ENCODE assay signal across 8 cellular contexts in the genomic region with DNA sequence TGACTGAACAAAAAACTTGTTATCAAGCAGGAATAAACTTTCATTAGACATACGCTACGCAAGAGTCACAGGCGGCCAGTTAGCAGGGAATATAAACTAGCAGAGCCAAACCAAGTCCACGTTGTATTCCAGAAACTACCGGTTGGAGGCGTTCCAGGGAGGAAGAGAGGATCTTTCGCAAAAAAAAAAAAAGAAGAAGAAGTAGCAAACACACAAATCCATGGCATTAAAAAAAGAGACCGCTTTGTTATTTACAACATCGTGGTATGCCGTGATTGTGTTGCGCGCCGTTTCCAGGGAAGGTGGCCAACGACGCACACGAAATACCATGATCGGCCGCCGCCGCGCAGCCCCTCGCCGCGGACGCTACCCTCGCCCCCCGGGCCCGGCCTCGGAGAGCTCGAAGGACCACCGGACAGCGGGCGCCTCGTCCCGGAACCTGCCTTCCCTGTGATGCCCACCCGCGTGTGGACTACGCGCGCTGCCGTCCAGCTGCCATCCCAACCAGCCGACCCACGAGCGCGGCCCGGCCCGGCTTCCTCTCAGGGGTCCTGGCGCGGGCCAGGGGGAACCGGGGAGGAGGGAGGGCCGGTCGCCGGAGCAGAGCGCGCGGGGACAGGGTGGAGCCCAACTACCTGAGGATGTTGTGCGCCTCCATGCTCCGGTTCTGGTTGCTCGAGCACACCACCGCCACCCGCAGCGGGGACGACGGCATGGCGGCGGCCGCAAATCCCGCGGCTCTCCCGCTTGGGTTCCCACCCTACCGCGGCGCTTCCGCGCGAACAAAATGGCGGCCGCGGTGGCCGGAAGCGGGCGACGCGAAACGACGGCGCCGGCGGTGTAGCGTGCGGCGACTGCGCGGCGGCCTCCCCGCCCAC. TPM values are rescaled to one million over a fixed set of nuclear protein-coding genes. Genes with fewer than 3 reads are reported as not detected.
DNase-seq lines count a peak whose midpoint lies in the region; ATAC-seq and TF ChIP-seq lines count a peak whose summit lies in the region.

No MANE protein-coding gene starts in this region.

- DNase-seq in AG08395 (ENCODE audit: low spot score) (peak; percentile 82), NCI-H2081 treated with DMSO at 0.1 percent for 48 hours (lab: John Stamatoyannopoulos, UW) (peak; percentile 15), dermis microvascular lymphatic vessel endothelial cell (ENCODE audit: low read depth in 2 of 2) (peak; percentile 44 to 72), lower lobe of right lung (peak; percentile 72)
- DNase-seq in stimulated activated CD8-positive, alpha-beta memory T cell treated with anti-CD3 and anti-CD28 coated beads, Interleukin-15, amount 100 ng/mL, for 1 hour (ENCODE audit: low read depth) = peak; percentile 35

- no peaks in the 10 kb centered on the region for H3K9me3 ChIP-seq in lower lobe of right lung

- no peak for TF ChIP-seq POLR2A in GM18505 (IDR thresholded peaks at IDR 0.05; ENCODE audit: borderline replicate concordance, extremely low read depth, insufficient read depth, insufficient read length)

- no peaks in the 10 kb centered on the region for H3K27me3 ChIP-seq in lower lobe of right lung (ENCODE audit: low read depth)

- ATAC-seq in GM18505 (IDR thresholded peaks at IDR 0.05; ENCODE audit: unreplicated experiment) = peak; percentile 62
- ATAC-seq in HG02973 (IDR thresholded peaks at IDR 0.05; ENCODE audit: unreplicated experiment) = peak; percentile 55
- peak; percentile 76 to 83 for ATAC-seq in activated CD4-positive, CD25-positive, alpha-beta regulatory T cell treated with anti-CD3 and anti-CD28 coated beads, Interleukin-2, amount 50 U/mL, for 24 hours
- ATAC-seq in lower lobe of right lung = peak; percentile 81 to 82

- no peak for TF ChIP-seq CTCF in lower lobe of right lung (IDR thresholded peaks at IDR 0.05)

- H3K4me1 ChIP-seq in lower lobe of right lung = peaks cover 41% of the 10 kb centered on the region

- intact Hi-C loops in lower lobe of right lung (cut with DNase I) = no loop called here

- peaks cover 9% of the 10 kb centered on the region for H3K36me3 ChIP-seq in lower lobe of right lung

- H3K27ac ChIP-seq in lower lobe of right lung = peak overlapping the region; percentile 100

- peak overlapping the region; percentile 89 for H3K4me3 ChIP-seq in lower lobe of right lung

RNA-seq across cellular contexts. Expression of a gene that starts 0.6 kb away (rescaled TPM):
- 48.9 and 65.9 TPM in 2 replicates for total RNA-seq in dermis microvascular lymphatic vessel endothelial cell
- total RNA-seq in lower lobe of right lung = 123 TPM

RNA-seq across cellular contexts. Expression of a gene that starts 25.9 kb away (rescaled TPM):
- total RNA-seq in dermis microvascular lymphatic vessel endothelial cell (0.39 and 1.3 TPM in 2 replicates), lower lobe of right lung (7.7 TPM)

RNA-seq across cellular contexts. Expression of a gene that starts 33.7 kb away (rescaled TPM):
- total RNA-seq in dermis microvascular lymphatic vessel endothelial cell (1.0 and 1.4 TPM in 2 replicates), lower lobe of right lung (3.9 TPM)

RNA-seq across cellular contexts. Expression of a gene that starts 41.2 kb away (rescaled TPM):
- total RNA-seq in dermis microvascular lymphatic vessel endothelial cell = 21.4 and 40.1 TPM in 2 replicates
- total RNA-seq in lower lobe of right lung = 82.5 TPM

RNA-seq across cellular contexts. Expression of a gene that starts 57.9 kb away (rescaled TPM):
- total RNA-seq in dermis microvascular lymphatic vessel endothelial cell (0.25 TPM in 1 of 2 replicates, not detected in the other), lower lobe of right lung (27.2 TPM)

Comparison
In these comparisons a context has a peak if more than half of its experiments do, and no peak if none do; other contexts are left out.
1. Peak in every context shown above with its lines: DNase-seq, ATAC-seq, H3K4me3 ChIP-seq and H3K27ac ChIP-seq.
2. DNase-seq: peak in every context shown above with its lines; median percentile 82 in AG08395; 72 in lower lobe of right lung; 58 in dermis microvascular lymphatic vessel endothelial cell; 35 in stimulated activated CD8-positive, alpha-beta memory T cell treated with anti-CD3 and anti-CD28 coated beads, Interleukin-15, amount 100 ng/mL, for 1 hour; 15 in NCI-H2081 treated with DMSO at 0.1 percent for 48 hours.